ENCODE assay signal across 32 cellular contexts in the genomic region with DNA sequence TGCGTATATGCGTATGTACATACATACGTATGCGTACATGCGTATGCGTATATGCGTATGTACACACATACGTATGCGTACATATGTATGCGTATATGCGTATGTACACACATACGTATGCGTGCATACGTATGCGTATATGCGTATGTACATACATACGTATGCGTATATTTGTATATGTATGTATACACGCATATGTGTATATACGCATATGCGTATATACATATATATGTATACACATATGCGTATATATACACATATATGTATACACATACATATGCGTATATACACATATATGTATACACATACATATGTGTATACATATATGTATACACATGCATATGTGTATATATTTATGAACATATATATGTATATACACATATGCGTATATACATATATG. TPM values are rescaled to one million over a fixed set of nuclear protein-coding genes. Genes with fewer than 3 reads are reported as not detected.
"Had no signal": no experiment of that assay in that cellular context is flagged by ENCODE, and none has a peak within 500 bp of the region (broad histone marks: within the 10 kb centered on the region; RNA-seq: fewer than 3 reads in every experiment).

No MANE protein-coding gene starts in this region.

- H3K4me2 ChIP-seq: neural progenitor cell, smooth muscle cell had no signal

- H3K27me3 ChIP-seq: neural progenitor cell, ovary, spleen, suprapubic skin, testis, tibial artery, transverse colon, upper lobe of left lung, uterus had no signal

- H3K27ac ChIP-seq: neural progenitor cell, ovary, parathyroid adenoma, psoas muscle, skin epidermis, spleen, suprapubic skin, testis, tibial artery, transverse colon, upper lobe of left lung, uterus had no signal

- H3K36me3 Mint-ChIP-seq: natural killer cell; neural progenitor cell; stimulated activated memory B cell treated with anti-CD40 and anti-IgM and Interleukin-4, amounts not matched to agents 10 μg/mL and 1 μg/mL and 100 μg/mL, for 72 hours had no signal

- H3K4me3 Mint-ChIP-seq: naive thymus-derived CD4-positive, alpha-beta T cell; natural killer cell; nephron; neural progenitor cell; stimulated activated memory B cell treated with anti-CD40 and anti-IgM and Interleukin-4, amounts not matched to agents 10 μg/mL and 1 μg/mL and 100 μg/mL, for 72 hours; stimulated activated naive CD8-positive, alpha-beta T cell treated with anti-CD3 and anti-CD28 coated beads, Interleukin-15, amount 100 ng/mL, for 72 hours had no signal

- DNase-seq: naive thymus-derived CD4-positive, alpha-beta T cell; natural killer cell; occipital lobe; ovary; posterior cingulate gyrus; psoas muscle; right cardiac atrium; spleen; stimulated activated CD4-positive, alpha-beta T cell treated with anti-CD3 and anti-CD28 coated beads, Interleukin-12 subunit alpha, Interleukin-12 subunit beta, amount 100 ng/mL, for 4 hours; stimulated activated CD4-positive, alpha-beta T cell treated with anti-CD3 and anti-CD28 coated beads, Interleukin-1b, Interleukin-23, amount 100 ng/mL, for 48 hours; stimulated activated CD4-positive, alpha-beta T cell treated with anti-CD3 and anti-CD28 coated beads, Interleukin-4, amount 100 ng/mL, for 1 hour; stimulated activated CD4-positive, alpha-beta T cell treated with anti-CD3 and anti-CD28 coated beads, Interleukin-4, amount 100 ng/mL, for 4 hours; stimulated activated CD8-positive, alpha-beta memory T cell treated with anti-CD3 and anti-CD28 coated beads, Interleukin-4, amount 100 ng/mL, for 48 hours; stimulated activated naive CD4-positive, alpha-beta T cell; stimulated activated naive CD8-positive, alpha-beta T cell treated with anti-CD3 and anti-CD28 coated beads, Interleukin-15, amount 100 ng/mL, for 72 hours; stimulated activated naive CD8-positive, alpha-beta T cell treated with anti-CD3 and anti-CD28 coated beads, Interleukin-15, Interleukin-2, amounts not matched to agents 100 U/mL and 50 U/mL, for 24 hours; substantia nigra; testis; tibial artery; transverse colon; upper lobe of left lung; uterus had no signal

- ATAC-seq: naive thymus-derived CD4-positive, alpha-beta T cell; psoas muscle; right cardiac atrium; sciatic nerve; stimulated activated memory B cell treated with anti-CD40 and anti-IgM and Interleukin-4, amounts not matched to agents 10 μg/mL and 1 μg/mL and 100 μg/mL, for 72 hours; stimulated activated naive CD8-positive, alpha-beta T cell treated with anti-CD3 and anti-CD28 coated beads, Interleukin-15, amount 100 ng/mL, for 72 hours; stimulated activated naive CD8-positive, alpha-beta T cell treated with anti-CD3 and anti-CD28 coated beads, Interleukin-15, Interleukin-2, amounts not matched to agents 100 U/mL and 50 U/mL, for 24 hours had no signal

- H3K27me3 Mint-ChIP-seq: naive thymus-derived CD4-positive, alpha-beta T cell; progenitor cell of endocrine pancreas; stimulated activated memory B cell treated with anti-CD40 and anti-IgM and Interleukin-4, amounts not matched to agents 10 μg/mL and 1 μg/mL and 100 μg/mL, for 72 hours; stimulated activated naive CD8-positive, alpha-beta T cell treated with anti-CD3 and anti-CD28 coated beads, Interleukin-15, amount 100 ng/mL, for 72 hours had no signal

- H3K9me3 Mint-ChIP-seq: naive thymus-derived CD4-positive, alpha-beta T cell; natural killer cell; nephron; neural progenitor cell; stimulated activated memory B cell treated with anti-CD40 and anti-IgM and Interleukin-4, amounts not matched to agents 10 μg/mL and 1 μg/mL and 100 μg/mL, for 72 hours; stimulated activated naive CD8-positive, alpha-beta T cell treated with anti-CD3 and anti-CD28 coated beads, Interleukin-15, amount 100 ng/mL, for 72 hours had no signal

- H2AFZ ChIP-seq: neural progenitor cell, parathyroid adenoma had no signal

- H3K27ac Mint-ChIP-seq: naive thymus-derived CD4-positive, alpha-beta T cell; nephron; neural progenitor cell; progenitor cell of endocrine pancreas; stimulated activated memory B cell treated with anti-CD40 and anti-IgM and Interleukin-4, amounts not matched to agents 10 μg/mL and 1 μg/mL and 100 μg/mL, for 72 hours; stimulated activated naive CD8-positive, alpha-beta T cell treated with anti-CD3 and anti-CD28 coated beads, Interleukin-15, amount 100 ng/mL, for 72 hours had no signal

- H3K4me1 ChIP-seq: neural progenitor cell, psoas muscle, testis, tibial artery, uterus had no signal

- H3K79me2 ChIP-seq: parathyroid adenoma had no signal

- H3K4me3 ChIP-seq: neural progenitor cell, ovary, psoas muscle, skin epidermis, smooth muscle cell, spleen, suprapubic skin, testis, tibial artery, transverse colon, upper lobe of left lung, uterus had no signal

- H3K36me3 ChIP-seq: neural progenitor cell, ovary, suprapubic skin, tibial artery, transverse colon, upper lobe of left lung, uterus had no signal

- H3K4me1 Mint-ChIP-seq: neural progenitor cell had no signal

- H3K9me3 ChIP-seq: ovary, psoas muscle, spleen, suprapubic skin, testis, tibial artery, transverse colon, upper lobe of left lung, uterus had no signal

RNA-seq across cellular contexts. Expression of gene MCTP2, which starts 12.1 kb away (rescaled TPM):
- polyA plus RNA-seq: neural cell had no signal
